In genomic region chr19:33247441-33247819, GRCh38 we compare ENCODE assay signal across 1 cellular context.
TF ChIP-seq lines count a peak whose summit lies in the region.

No MANE protein-coding gene starts in this region.

TF ChIP-seq in HEK293, 187 proteins besides CTCF, POLR2A, EP300 and RAD21 (continued from another document):
- TF ChIP-seq ATF2 (tag by site-specific recombination; IDR thresholded peaks at IDR 0.05; ENCODE audit: low read depth) (no peak), ZNF280C (tag by site-specific recombination; IDR thresholded peaks at IDR 0.05) (no peak), SALL2 (tag by site-specific recombination; IDR thresholded peaks at IDR 0.05; ENCODE audit: borderline replicate concordance) (no peak), ZNF704 (tag by site-specific recombination; IDR thresholded peaks at IDR 0.05) (no peak), BCL11A (tag by site-specific recombination; IDR thresholded peaks at IDR 0.05; ENCODE audit: low read depth) (peak; percentile 94), ZNF19 (tag by site-specific recombination; IDR thresholded peaks at IDR 0.05; ENCODE audit: low read depth) (no peak), HOXC10 (CRISPR knock-in tag; IDR thresholded peaks at IDR 0.05) (no peak), PBX3 (CRISPR knock-in tag; IDR thresholded peaks at IDR 0.05) (no peak), SCRT1 (tag by site-specific recombination; IDR thresholded peaks at IDR 0.05; ENCODE audit: borderline replicate concordance) (no peak), MEIS1 (CRISPR knock-in tag; IDR thresholded peaks at IDR 0.05; ENCODE audit: borderline replicate concordance) (no peak), ZBTB6 (tag by site-specific recombination; IDR thresholded peaks at IDR 0.05) (no peak), ZNF23 (tag by site-specific recombination; IDR thresholded peaks at IDR 0.05; ENCODE audit: borderline replicate concordance) (no peak), ZNF157 (tag by site-specific recombination; IDR thresholded peaks at IDR 0.05) (no peak), PRDM2 (tag by site-specific recombination; IDR thresholded peaks at IDR 0.05; ENCODE audit: borderline replicate concordance) (no peak)
TF ChIP-seq in HEK293: peak in this region for 5.
